In the genomic region with DNA sequence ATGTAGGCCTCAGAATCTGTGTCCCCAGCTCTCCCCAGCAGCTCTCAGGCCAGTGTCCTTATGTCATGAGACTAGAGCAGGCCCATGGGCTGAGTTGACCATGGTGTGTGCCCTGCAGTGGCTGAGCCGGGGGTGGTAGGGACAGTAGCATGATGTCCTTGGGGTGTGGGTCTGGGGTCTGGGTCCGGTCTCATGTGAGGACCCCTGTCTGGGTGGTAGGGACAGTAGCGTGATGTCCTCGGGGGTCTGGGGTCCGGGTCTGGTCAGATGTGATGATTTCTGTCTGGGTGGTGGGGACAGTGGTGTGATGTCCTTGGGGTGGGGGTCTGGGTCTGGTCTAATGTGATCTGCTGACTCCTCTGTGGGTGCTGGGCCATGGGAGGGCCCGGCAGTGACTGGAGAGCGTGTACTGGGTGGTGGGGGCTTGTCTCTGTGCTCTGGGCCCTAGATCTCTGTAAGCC, we compare ENCODE assay signal across 17 cellular contexts.
A peak's percentile ranks its signal among the peaks of the same experiment; 100 is the strongest.
DNase-seq lines count a peak whose midpoint lies in the region; ATAC-seq and TF ChIP-seq lines count a peak whose summit lies in the region.
"Had no signal": no experiment of that assay in that cellular context is flagged by ENCODE, and none has a peak within 500 bp of the region (broad histone marks: within the 10 kb centered on the region; RNA-seq: fewer than 3 reads in every experiment).

No MANE protein-coding gene starts in this region.

- H4K8ac ChIP-seq in H9 (replicated peaks; ENCODE audit: insufficient read length, low read depth, low read length): no peak overlapping the region

- H3K4me1 Mint-ChIP-seq in H9: peaks cover 2 to 13% of the 10 kb centered on the region in 2 experiments; a peak in 3 of 4 replicates

- H2AK5ac ChIP-seq in H9 (ENCODE audit: insufficient read length, low read length): no peak overlapping the region

- peaks cover 8% of the 10 kb centered on the region for H3K27me3 Mint-ChIP-seq in H9 (ENCODE audit: low read depth)
- H3K27me3 Mint-ChIP-seq: CD8-positive, alpha-beta memory T cell had no signal

- H3K27ac ChIP-seq in H9 (ENCODE audit: insufficient read length, low read depth, low read length) (no peak overlapping the region), skeletal muscle tissue (ENCODE audit: low read depth, low read length) (peak overlapping the region; percentile 25)
- H3K27ac ChIP-seq: HL-60 had no signal

- H3T11ph ChIP-seq in H9 (ENCODE audit: low read length): no peak overlapping the region

- H2AFZ ChIP-seq in H9 (ENCODE audit: low read length): no peak overlapping the region

- no CpG with 5 or more reads among the region's 7 CpGs for WGBS in H9 (ENCODE audit: extremely low coverage, insufficient read length, low lambda C conversion rate)

- H2BK15ac ChIP-seq in H9 (ENCODE audit: low read depth, low read length): no peak overlapping the region

- no peaks in the 10 kb centered on the region for H3K36me3 Mint-ChIP-seq in activated naive CD4-positive, alpha-beta T cell treated with anti-CD3 and anti-CD28 coated beads, Interleukin-2, amount 50 U/mL, for 72 hours
- H3K36me3 Mint-ChIP-seq in H9 (ENCODE audit: insufficient read depth in 1 of 3, low read depth in 3 of 3): peaks cover 3 to 5% (median 4%) of the 10 kb centered on the region in 3 experiments; a peak in 4 of 7 replicates

- peak overlapping the region; percentile 47 to 58 for H3K27ac Mint-ChIP-seq in activated naive CD4-positive, alpha-beta T cell treated with anti-CD3 and anti-CD28 coated beads, Interleukin-2, amount 50 U/mL, for 72 hours
- H3K27ac Mint-ChIP-seq in H9: peak overlapping the region in 1 of 3 experiments; percentile 53; a peak in 1 of 7 replicates

- no peak overlapping the region for H3K18ac ChIP-seq in H9 (ENCODE audit: insufficient read length, low read depth, low read length)

- TF ChIP-seq CTCF in H9 (conservative IDR thresholded peaks at IDR 0.05): no peak

- no peak overlapping the region for H3K4me2 ChIP-seq in H9 (ENCODE audit: insufficient read depth, insufficient read length, low read length)

- H3K79me2 ChIP-seq in H9 (ENCODE audit: insufficient read depth, low read length): no peaks in the 10 kb centered on the region

- no peak overlapping the region for H2BK120ac ChIP-seq in H9 (ENCODE audit: low read depth, low read length, poor library complexity, severe bottlenecking)

- H4K91ac ChIP-seq in H9 (ENCODE audit: insufficient read length, low read depth, low read length): no peak overlapping the region

- no peak overlapping the region for H4K5ac ChIP-seq in H9 (ENCODE audit: insufficient read length, low read depth, low read length)

- no peaks in the 10 kb centered on the region for H4K20me1 ChIP-seq in H9 (ENCODE audit: control insufficient read depth, insufficient read depth, insufficient read length)

- H2BK20ac ChIP-seq in H9 (ENCODE audit: low read depth, low read length, poor library complexity, severe bottlenecking): no peak overlapping the region

- 0 out of 5 replicates have a peak overlapping the region, but pooled peaks of 1 of the 2 experiments have one; percentile 8 for H3K4me3 Mint-ChIP-seq in H9

- no peak overlapping the region for H3K23ac ChIP-seq in H9 (ENCODE audit: insufficient read length, low read depth, low read length)

- H3K14ac ChIP-seq in H9 (ENCODE audit: insufficient read depth, low read length): no peak overlapping the region

- no peaks in the 10 kb centered on the region for H3K79me1 ChIP-seq in H9 (ENCODE audit: insufficient read depth, low read depth, low read length, poor library complexity, severe bottlenecking)

- H3K9me3 ChIP-seq in H9 (ENCODE audit: control insufficient read depth, low read depth, low read length): no peaks in the 10 kb centered on the region
- H3K9me3 ChIP-seq in skeletal muscle tissue (ENCODE audit: control insufficient read depth in 3 of 3, low read length in 3 of 3): no peaks in the 10 kb centered on the region
- H3K9me3 ChIP-seq: BE2C had no signal

- H3K9ac ChIP-seq in H9 (ENCODE audit: extremely low read depth, insufficient read length, low read length) (no peak overlapping the region), skeletal muscle tissue (ENCODE audit: low read depth in 1 of 3, low read length in 3 of 3) (peak overlapping the region in 1 of 3 donors; percentile 62)

- ATAC-seq in activated naive CD4-positive, alpha-beta T cell treated with anti-CD3 and anti-CD28 coated beads, Interleukin-2, amount 50 U/mL, for 72 hours: no peak
- no peak for ATAC-seq in GM19395 (IDR thresholded peaks at IDR 0.05; ENCODE audit: unreplicated experiment)

- no peak overlapping the region for H2BK12ac ChIP-seq in H9 (ENCODE audit: insufficient read length, low read depth, low read length)

- H3K36me3 ChIP-seq in skeletal muscle tissue (ENCODE audit: control insufficient read depth in 3 of 3, insufficient read depth in 3 of 3, low read length in 3 of 3): peaks cover 61 to 76% (median 68%) of the 10 kb centered on the region in 3 donors
- H3K36me3 ChIP-seq: BE2C had no signal

- peaks cover 6% of the 10 kb centered on the region for H3K23me2 ChIP-seq in H9 (ENCODE audit: insufficient read length, low read depth, low read length, poor library complexity, severe bottlenecking)

- no peaks in the 10 kb centered on the region for H3K9me3 Mint-ChIP-seq in activated naive CD4-positive, alpha-beta T cell treated with anti-CD3 and anti-CD28 coated beads, Interleukin-2, amount 50 U/mL, for 72 hours
- H3K9me3 Mint-ChIP-seq in H9: no peaks in the 10 kb centered on the region
- H3K9me3 Mint-ChIP-seq: CD8-positive, alpha-beta memory T cell had no signal

- H3K27me3 ChIP-seq in H9 (ENCODE audit: insufficient read depth, low read length): no peaks in the 10 kb centered on the region
- H3K27me3 ChIP-seq in skeletal muscle tissue (ENCODE audit: control insufficient read depth in 3 of 3, insufficient read depth in 3 of 3, low read length in 3 of 3): no peaks in the 10 kb centered on the region
- H3K27me3 ChIP-seq: BE2C had no signal

- H2BK5ac ChIP-seq in H9 (ENCODE audit: insufficient read length, low read length): no peak overlapping the region

- no peaks in the 10 kb centered on the region for H3K4me1 ChIP-seq in H9 (ENCODE audit: insufficient read depth, low read length)
- peaks cover 35 to 76% (median 68%) of the 10 kb centered on the region in 3 donors for H3K4me1 ChIP-seq in skeletal muscle tissue (ENCODE audit: control insufficient read depth in 3 of 3, insufficient read depth in 3 of 3, low read length in 3 of 3)

- DNase-seq in activated naive CD4-positive, alpha-beta T cell treated with anti-CD3 and anti-CD28 coated beads, Interleukin-2, amount 50 U/mL, for 72 hours (ENCODE audit: low spot score in 2 of 2): no peak
- no peak for DNase-seq in activated naive CD4-positive, alpha-beta T cell (lab: John Stamatoyannopoulos, UW)
- DNase-seq in H9: peak; percentile 22
- DNase-seq in iPS-NIHi11 (ENCODE audit: low spot score): peak; percentile 4
- no peak for DNase-seq in HT-29 (ENCODE audit: low spot score)
- no peak for DNase-seq in occipital lobe (lab: John Stamatoyannopoulos, UW)
- DNase-seq: 8988T; BE2C; CD8-positive, alpha-beta memory T cell; DMS79 treated with DMSO at 0.1 percent for 48 hours; HCEC 1CT; NCI-H187; NCI-H69; NK-92 treated with Interleukin-12 subunit alpha and Interleukin-12 subunit beta, amount 100 ng/mL, for 24 hours had no signal

- no peak overlapping the region for H3K56ac ChIP-seq in H9 (ENCODE audit: insufficient read length, low read depth, low read length)

- H3K4me3 ChIP-seq in skeletal muscle tissue (ENCODE audit: low read length in 3 of 3): no peak overlapping the region

- no peak overlapping the region for H3K4ac ChIP-seq in H9 (ENCODE audit: low read depth, low read length)

Comparison
In these comparisons a context has a peak if more than half of its experiments do, and no peak if none do; other contexts are left out.
1. DNase-seq: peak in H9 (single experiment) and iPS-NIHi11 (single experiment); none in activated naive CD4-positive, alpha-beta T cell treated with anti-CD3 and anti-CD28 coated beads, Interleukin-2, amount 50 U/mL, for 72 hours (0 of 2), activated naive CD4-positive, alpha-beta T cell (0 of 4), HT-29 (single experiment) and occipital lobe (single experiment).